ENCODE assay signal across 22 cellular contexts in genomic region chr14:24993631-24994030, GRCh38. TPM values are rescaled to one million over a fixed set of nuclear protein-coding genes. Genes with fewer than 3 reads are reported as not detected.
"Had no signal": no experiment of that assay in that cellular context is flagged by ENCODE, and none has a peak within 500 bp of the region (broad histone marks: within the 10 kb centered on the region; RNA-seq: fewer than 3 reads in every experiment).

No MANE protein-coding gene starts in this region.

- H3K27ac ChIP-seq: heart left ventricle, parathyroid adenoma, prostate gland, thoracic aorta, transverse colon had no signal

- H3K79me2 ChIP-seq: parathyroid adenoma had no signal

- H3K27me3 ChIP-seq: heart left ventricle, transverse colon had no signal

- H3K4me1 ChIP-seq: parathyroid adenoma, prostate gland had no signal

- DNase-seq: effector memory CD4-positive, alpha-beta T cell; heart left ventricle; hippocampal formation; left colon; mammary epithelial cell; naive thymus-derived CD4-positive, alpha-beta T cell; nephron progenitor cell; stimulated activated CD4-positive, alpha-beta T cell treated with anti-CD3 and anti-CD28 coated beads, Interleukin-2, amount 100 ng/mL, for 24 hours; stimulated activated CD4-positive, alpha-beta T cell treated with anti-CD3 and anti-CD28 coated beads, Interleukin-4, amount 100 ng/mL, for 4 hours; stimulated activated naive B cell treated with anti-CD40 and anti-IgM and Interleukin-4, amounts not matched to agents 10 μg/mL and 1 μg/mL and 100 μg/mL, for 72 hours; stimulated activated naive CD8-positive, alpha-beta T cell treated with anti-CD3 and anti-CD28 coated beads, Interleukin-15, amount 100 ng/mL, for 72 hours; transverse colon had no signal

- FAIRE-seq: endometrium, frontal cortex, urothelium cell line had no signal

- H3K4me1 Mint-ChIP-seq: stimulated activated naive B cell treated with anti-CD40 and anti-IgM and Interleukin-4, amounts not matched to agents 10 μg/mL and 1 μg/mL and 100 μg/mL, for 72 hours; stimulated activated naive CD8-positive, alpha-beta T cell treated with anti-CD3 and anti-CD28 coated beads, Interleukin-15, amount 100 ng/mL, for 72 hours had no signal

- H3K27me3 Mint-ChIP-seq: stimulated activated naive B cell treated with anti-CD40 and anti-IgM and Interleukin-4, amounts not matched to agents 10 μg/mL and 1 μg/mL and 100 μg/mL, for 72 hours; stimulated activated naive CD8-positive, alpha-beta T cell treated with anti-CD3 and anti-CD28 coated beads, Interleukin-15, amount 100 ng/mL, for 72 hours had no signal

- H3K4me3 Mint-ChIP-seq: naive thymus-derived CD4-positive, alpha-beta T cell; nephron progenitor cell; stimulated activated naive B cell treated with anti-CD40 and anti-IgM and Interleukin-4, amounts not matched to agents 10 μg/mL and 1 μg/mL and 100 μg/mL, for 72 hours; stimulated activated naive CD8-positive, alpha-beta T cell treated with anti-CD3 and anti-CD28 coated beads, Interleukin-15, amount 100 ng/mL, for 72 hours had no signal

- H3K36me3 Mint-ChIP-seq: naive thymus-derived CD4-positive, alpha-beta T cell; stimulated activated naive B cell treated with anti-CD40 and anti-IgM and Interleukin-4, amounts not matched to agents 10 μg/mL and 1 μg/mL and 100 μg/mL, for 72 hours had no signal

- H2AFZ ChIP-seq: parathyroid adenoma had no signal

- H3K9ac ChIP-seq: parathyroid adenoma had no signal

- H3K9me3 Mint-ChIP-seq: nephron progenitor cell; stimulated activated naive B cell treated with anti-CD40 and anti-IgM and Interleukin-4, amounts not matched to agents 10 μg/mL and 1 μg/mL and 100 μg/mL, for 72 hours; stimulated activated naive CD8-positive, alpha-beta T cell treated with anti-CD3 and anti-CD28 coated beads, Interleukin-15, amount 100 ng/mL, for 72 hours had no signal

- H3K4me3 ChIP-seq: heart left ventricle, prostate gland, skin epidermis, thoracic aorta, transverse colon had no signal

- ATAC-seq: esophagus mucosa; left colon; naive thymus-derived CD4-positive, alpha-beta T cell; sciatic nerve; stimulated activated naive B cell treated with anti-CD40 and anti-IgM and Interleukin-4, amounts not matched to agents 10 μg/mL and 1 μg/mL and 100 μg/mL, for 72 hours; stimulated activated naive CD8-positive, alpha-beta T cell treated with anti-CD3 and anti-CD28 coated beads, Interleukin-15, amount 100 ng/mL, for 72 hours had no signal

- H3K36me3 ChIP-seq: prostate gland, thoracic aorta, transverse colon had no signal

- H3K9me3 ChIP-seq: heart left ventricle, prostate gland, thoracic aorta, transverse colon had no signal

RNA-seq across cellular contexts. Expression of gene STXBP6, which starts 56.3 kb away (rescaled TPM):
- total RNA-seq: mononuclear cell; naive thymus-derived CD4-positive, alpha-beta T cell had no signal
- polyA plus RNA-seq: naive thymus-derived CD4-positive, alpha-beta T cell had no signal
